8 cellular contexts compared by ENCODE assay signal in genomic region chr7:5429253-5429856, GRCh38. TPM values are rescaled to one million over a fixed set of nuclear protein-coding genes. Genes with fewer than 3 reads are reported as not detected.
DNase-seq lines count a peak whose midpoint lies in the region; ATAC-seq and TF ChIP-seq lines count a peak whose summit lies in the region.

No MANE protein-coding gene starts in this region.

- DNase-seq in activated T-cell treated with anti-CD3 and anti-CD28 coated beads, Interleukin-2, amount 50 U/mL, for 48 hours = peak; percentile 21 to 35
- no peak for DNase-seq in activated T-cell treated with anti-CD3 and anti-CD28 coated beads, Interleukin-2, amount 50 U/mL, for 4 hours
- DNase-seq in SK-N-MC (ENCODE audit: low read depth, low spot score) = no peak
- DNase-seq in fibroblast of villous mesenchyme (ENCODE audit: low read depth) = peak; percentile 82
- peak; percentile 71 for DNase-seq in neural progenitor cell (ENCODE audit: low spot score)
- no peak for DNase-seq in T-helper 9 cell
- no peak for DNase-seq in GM10266 (ENCODE audit: extremely low spot score)
- no peak for DNase-seq in stimulated activated CD8-positive, alpha-beta memory T cell treated with anti-CD3 and anti-CD28 coated beads, Interleukin-4, amount 100 ng/mL, for 48 hours

- no peaks in the 10 kb centered on the region for H3K36me3 ChIP-seq in SK-N-MC (ENCODE audit: insufficient read depth, low read length)
- no peaks in the 10 kb centered on the region for H3K36me3 ChIP-seq in neural progenitor cell

- no peaks in the 10 kb centered on the region for H3K9me3 ChIP-seq in SK-N-MC (ENCODE audit: low read depth, low read length)
- H3K9me3 ChIP-seq in neural progenitor cell (ENCODE audit: low read depth) = no peaks in the 10 kb centered on the region

- H3K4me1 Mint-ChIP-seq in activated T-cell treated with anti-CD3 and anti-CD28 coated beads, Interleukin-2, amount 50 U/mL, for 4 hours (ENCODE audit: low read depth) = peaks cover 29% of the 10 kb centered on the region
- peaks cover 37% of the 10 kb centered on the region for H3K4me1 Mint-ChIP-seq in neural progenitor cell

- peaks cover 79% of the 10 kb centered on the region for H3K27me3 Mint-ChIP-seq in activated T-cell treated with anti-CD3 and anti-CD28 coated beads, Interleukin-2, amount 50 U/mL, for 4 hours (ENCODE audit: low read depth)
- H3K27me3 Mint-ChIP-seq in neural progenitor cell (ENCODE audit: insufficient read depth, low read depth) = peaks cover 26% of the 10 kb centered on the region

- ATAC-seq in activated T-cell treated with anti-CD3 and anti-CD28 coated beads, Interleukin-2, amount 50 U/mL, for 4 hours = no peak

- peaks cover 43% of the 10 kb centered on the region for H3F3A ChIP-seq in neural progenitor cell (ENCODE audit: low read depth)

- TF ChIP-seq CTCF in fibroblast of villous mesenchyme (IDR thresholded peaks at IDR 0.05; ENCODE audit: insufficient read depth, low read depth, low read length) (no peak), neural progenitor cell (IDR thresholded peaks at IDR 0.05) (no peak), GM10266 (IDR thresholded peaks at IDR 0.05; ENCODE audit: control insufficient read depth, insufficient read depth, low read depth, missing control alignments) (no peak)

- peaks cover 23% of the 10 kb centered on the region for H3K4me1 ChIP-seq in neural progenitor cell

- peak overlapping the region; percentile 97 for H3K27ac Mint-ChIP-seq in neural progenitor cell

- H3K4me3 ChIP-seq in SK-N-MC = peak overlapping the region; percentile 64
- peak overlapping the region; percentile 89 for H3K4me3 ChIP-seq in fibroblast of villous mesenchyme (ENCODE audit: low read depth, low read length)
- peak overlapping the region; percentile 88 for H3K4me3 ChIP-seq in neural progenitor cell

- H3K4me2 ChIP-seq in neural progenitor cell = peak overlapping the region; percentile 87

- no peak overlapping the region for H2AFZ ChIP-seq in neural progenitor cell (replicated peaks)

- H3K4me3 Mint-ChIP-seq in activated T-cell treated with anti-CD3 and anti-CD28 coated beads, Interleukin-2, amount 50 U/mL, for 4 hours = no peak overlapping the region
- H3K4me3 Mint-ChIP-seq in neural progenitor cell = peak overlapping the region; percentile 94

- peaks cover 53% of the 10 kb centered on the region for H3K27me3 ChIP-seq in neural progenitor cell

- H3K36me3 Mint-ChIP-seq in activated T-cell treated with anti-CD3 and anti-CD28 coated beads, Interleukin-2, amount 50 U/mL, for 4 hours (ENCODE audit: insufficient read depth) = peaks cover 2% of the 10 kb centered on the region
- peaks cover 17% of the 10 kb centered on the region for H3K36me3 Mint-ChIP-seq in neural progenitor cell

- H3K9me3 Mint-ChIP-seq in activated T-cell treated with anti-CD3 and anti-CD28 coated beads, Interleukin-2, amount 50 U/mL, for 4 hours = peaks cover 3% of the 10 kb centered on the region
- H3K9me3 Mint-ChIP-seq in neural progenitor cell = peaks cover 7% of the 10 kb centered on the region

- H4K20me1 ChIP-seq in neural progenitor cell (ENCODE audit: low read depth) = peaks cover 53% of the 10 kb centered on the region

- peaks cover 26% of the 10 kb centered on the region for H3K79me2 ChIP-seq in neural progenitor cell (ENCODE audit: low read depth)

- peak overlapping the region; percentile 70 for H3K9ac ChIP-seq in SK-N-MC (ENCODE audit: insufficient read length)
- no peak overlapping the region for H3K9ac ChIP-seq in neural progenitor cell

- H3K27ac ChIP-seq in SK-N-MC = peak overlapping the region; percentile 77
- H3K27ac ChIP-seq in neural progenitor cell = no peak overlapping the region

RNA-seq across cellular contexts. Expression of gene TNRC18, which starts 5.7 kb away (rescaled TPM):
- 10 to 100 TPM; 45.4 to 55.2 (median 48.4) TPM for total RNA-seq in activated T-cell treated with anti-CD3 and anti-CD28 coated beads, Interleukin-2, amount 50 U/mL, for 4 hours
- total RNA-seq in fibroblast of villous mesenchyme (54.4 and 78.0 TPM in 2 replicates), neural progenitor cell (ENCODE audit: low replicate concordance) (16.1 and 27.2 TPM in 2 replicates)

Comparison
In these comparisons a context has a peak if more than half of its experiments do, and no peak if none do; other contexts are left out.
1. DNase-seq: peak in activated T-cell treated with anti-CD3 and anti-CD28 coated beads, Interleukin-2, amount 50 U/mL, for 48 hours (2 of 2), fibroblast of villous mesenchyme (single experiment) and neural progenitor cell (single experiment); none in activated T-cell treated with anti-CD3 and anti-CD28 coated beads, Interleukin-2, amount 50 U/mL, for 4 hours (single experiment), SK-N-MC (single experiment), T-helper 9 cell (single experiment), GM10266 (single experiment) and stimulated activated CD8-positive, alpha-beta memory T cell treated with anti-CD3 and anti-CD28 coated beads, Interleukin-4, amount 100 ng/mL, for 48 hours (single experiment).
2. Peak in every context shown above with its lines, with median percentiles within 50 percentile points of each other: H3K4me3 ChIP-seq.